Comparison of ENCODE assay signal across 13 cellular contexts in genomic region chr19:39143757-39144486, GRCh38. TPM values are rescaled to one million over a fixed set of nuclear protein-coding genes. Genes with fewer than 3 reads are reported as not detected.
DNase-seq lines count a peak whose midpoint lies in the region; ATAC-seq and TF ChIP-seq lines count a peak whose summit lies in the region.
"Not testable (repeated sequence)": the region's sequence is repeated elsewhere in the genome, so short reads cannot be mapped to it uniquely, and the experiment has no call there.
"Had no signal": no experiment of that assay in that cellular context is flagged by ENCODE, and none has a peak within 500 bp of the region (broad histone marks: within the 10 kb centered on the region; RNA-seq: fewer than 3 reads in every experiment).

No MANE protein-coding gene starts in this region.

- CTCF ChIA-PET in WTC11 (lab: Charles Lee) = interaction anchor here (0.5 to 3.0 kb wide), 3 partner anchors 11 to 40 kb away, joined by 4 to 21 read pairs (median 5); no protein-coding TSS in a partner anchor

- peak overlapping the region in 58 of 59 donors; percentile 72 to 98 (median 92) for H3K27ac ChIP-seq in dorsolateral prefrontal cortex
- peak overlapping the region; percentile 75 for H3K27ac ChIP-seq in left ventricle myocardium inferior (replicated peaks)
- peak overlapping the region; percentile 95 for H3K27ac ChIP-seq in parathyroid adenoma
- H3K27ac ChIP-seq in temporal lobe (ENCODE audit: low read depth, low read length) = peak overlapping the region; percentile 95

- H3K79me2 ChIP-seq in parathyroid adenoma = peaks cover 45% of the 10 kb centered on the region

- H3K4me1 Mint-ChIP-seq in HFFc6 (ENCODE audit: low read depth) = peaks cover 14% of the 10 kb centered on the region
- peaks cover 73% of the 10 kb centered on the region for H3K4me1 Mint-ChIP-seq in WTC11
- peaks cover 60% of the 10 kb centered on the region for H3K4me1 Mint-ChIP-seq in mesothelial cell of epicardium

- H3K36me3 ChIP-seq in left ventricle myocardium inferior; parathyroid adenoma (ENCODE audit: control insufficient read depth, insufficient read depth, low read length): not testable (repeated sequence)

- H3K4me3 ChIP-seq in dorsolateral prefrontal cortex = peak overlapping the region in 17 of 59 donors; percentile 2 to 57 (median 37)
- not testable (repeated sequence) for H3K4me3 ChIP-seq in left ventricle myocardium inferior; parathyroid adenoma (ENCODE audit: low read depth, low read length)

- H3K4me2 ChIP-seq in parathyroid adenoma (ENCODE audit: low read length) = peak overlapping the region; percentile 23

- H3K4me1 ChIP-seq in left ventricle myocardium inferior (peaks cover 45% of the 10 kb centered on the region), parathyroid adenoma (peaks cover 46% of the 10 kb centered on the region)

- not testable (repeated sequence) for H3K4me3 Mint-ChIP-seq in HFFc6, WTC11, mesothelial cell of epicardium

- H3K9me3 Mint-ChIP-seq in HFFc6, WTC11, mesothelial cell of epicardium: not testable (repeated sequence)

- H3K27ac Mint-ChIP-seq in HFFc6 (peak overlapping the region; percentile 2; the same call in 1 of the 2 replicates), WTC11 (peak overlapping the region; percentile 33), mesothelial cell of epicardium (peak overlapping the region; percentile 93)

- not testable (repeated sequence) for H3K27me3 ChIP-seq in dorsolateral prefrontal cortex; left ventricle myocardium inferior (ENCODE audit: low read depth); parathyroid adenoma (ENCODE audit: control insufficient read depth, insufficient read depth, low read length)

- POLR2A ChIA-PET in WTC11 (lab: Charles Lee) = interaction anchor here (2.5 kb wide), 1 partner anchor 12 kb away, joined by 9 read pairs; no protein-coding TSS in a partner anchor

- intact Hi-C loops in dorsolateral prefrontal cortex (cut with DNase I) = loop anchor here in 1 of 2 donors (2.0 kb wide), 1 partner anchor 15 kb away; no protein-coding TSS in a partner anchor
- intact Hi-C loops in left ventricle myocardium inferior (cut with micrococcal nuclease) = not testable (repeated sequence)

- not testable (repeated sequence) for H3K27me3 Mint-ChIP-seq in HFFc6 (ENCODE audit: insufficient read depth); WTC11 (ENCODE audit: low read depth); mesothelial cell of epicardium (ENCODE audit: low read depth)

- H2AFZ ChIP-seq in parathyroid adenoma = not testable (repeated sequence)

- TF ChIP-seq CTCF in HFFc6 (IDR thresholded peaks at IDR 0.05); WTC11 (IDR thresholded peaks at IDR 0.05); dorsolateral prefrontal cortex (IDR thresholded peaks at IDR 0.05 in 54 of 56, conservative IDR thresholded peaks at IDR 0.05 in 2 of 56; ENCODE audit: low read depth in 1 of 56, partially characterized antibody in 56 of 56); left ventricle myocardium inferior (IDR thresholded peaks at IDR 0.05; ENCODE audit: borderline replicate concordance); mesothelial cell of epicardium (IDR thresholded peaks at IDR 0.05; ENCODE audit: unreplicated experiment); parathyroid adenoma (IDR thresholded peaks at IDR 0.05): not testable (repeated sequence)

- not testable (repeated sequence) for H3K36me3 Mint-ChIP-seq in HFFc6 (ENCODE audit: low read depth); WTC11; mesothelial cell of epicardium

- not testable (repeated sequence) for H3K9ac ChIP-seq in parathyroid adenoma

- DNase-seq in HFFc6; WTC11 (ENCODE audit: low spot score); dorsolateral prefrontal cortex; left ventricle myocardium inferior; mesothelial cell of epicardium (ENCODE audit: low spot score in 2 of 2, unreplicated experiment in 2 of 2): not testable (repeated sequence)

- ATAC-seq in WTC11 = peak; percentile 16

- not testable (repeated sequence) for H3K9me3 ChIP-seq in left ventricle myocardium inferior (replicated peaks); parathyroid adenoma (ENCODE audit: control insufficient read depth, low read length)

RNA-seq across cellular contexts. Expression of gene PAK4, which starts 18.3 kb away (rescaled TPM):
- 10 to 100 TPM; 35.4 to 40.4 (median 35.8) TPM for total RNA-seq in HFFc6 (2021; fragmentation: NEBNext Ultra II Directional; extraction: Animal tissue kit (Norgen Biotek cat#: 25700))
- total RNA-seq in WTC11 (2021) = 69.8 to 77.7 TPM (median 73.9 TPM) in 3 replicates
- 10 to 100 TPM; 16.4 to 55.2 (median 25.7) TPM for total RNA-seq in dorsolateral prefrontal cortex
- total RNA-seq in left ventricle myocardium inferior = 17.0 TPM
- total RNA-seq in mesothelial cell of epicardium = 101 to 103 TPM (median 102 TPM) in 3 replicates
- 2.7 TPM for total RNA-seq in temporal lobe

RNA-seq across cellular contexts. Expression of gene NCCRP1, which starts 52.8 kb away (rescaled TPM):
- total RNA-seq in HFFc6 (2021; fragmentation: NEBNext Ultra II Directional; extraction: Animal tissue kit (Norgen Biotek cat#: 25700)) = not detected
- 2.0 to 2.5 TPM (median 2.2 TPM) in 3 replicates for total RNA-seq in WTC11 (2021)
- under 1 TPM in 10 of 120 experiments, not detected in 110; 0.19 to 0.38 (median 0.24) TPM for total RNA-seq in dorsolateral prefrontal cortex
- total RNA-seq in left ventricle myocardium inferior = not detected
- total RNA-seq in mesothelial cell of epicardium = 11.7 to 14.8 TPM (median 12.2 TPM) in 3 replicates
- total RNA-seq in temporal lobe = not detected
- total RNA-seq: activated T-helper 1 cell treated with anti-CD3 and anti-CD28 coated beads, Interleukin-12 subunit alpha, Interleukin-12 subunit beta, Interleukin-2, Interleukin-4 antibody, amounts not matched to agents 30 ng/mL and 10 ng/mL and 1 ng/mL, durations not matched to agents 14 hours and 24 hours and 36 hours; aorta; CD8-positive, alpha-beta T cell; GM23248; heart right ventricle; liver had no signal

RNA-seq across cellular contexts. Expression of gene ACP7, which starts 59.8 kb away (rescaled TPM):
- not detected for total RNA-seq in HFFc6 (2021; fragmentation: NEBNext Ultra II Directional; extraction: Animal tissue kit (Norgen Biotek cat#: 25700))
- total RNA-seq in WTC11 (2021) (0.09 to 0.11 TPM (median 0.11 TPM) in 3 replicates), dorsolateral prefrontal cortex (10 to 100 TPM in 2 of 120 experiments, 1 to 10 TPM in 106, under 1 TPM in 12; 0.15 to 17.0 (median 2.5) TPM), left ventricle myocardium inferior (not detected), mesothelial cell of epicardium (not detected in 3 replicates), temporal lobe (not detected)
- total RNA-seq: activated T-helper 1 cell treated with anti-CD3 and anti-CD28 coated beads, Interleukin-12 subunit alpha, Interleukin-12 subunit beta, Interleukin-2, Interleukin-4 antibody, amounts not matched to agents 30 ng/mL and 10 ng/mL and 1 ng/mL, durations not matched to agents 14 hours and 24 hours and 36 hours; aorta; CD8-positive, alpha-beta T cell; GM23248; heart right ventricle had no signal

Comparison
In these comparisons a context has a peak if more than half of its experiments do, and no peak if none do; other contexts are left out.
1. H3K27ac Mint-ChIP-seq: peak in every context shown above with its lines; median percentile 93 in mesothelial cell of epicardium; 33 in WTC11; 2 in HFFc6.